Comparison of ENCODE assay signal across 21 cellular contexts in genomic region chr11:93082900-93083299, GRCh38.
A peak's percentile ranks its signal among the peaks of the same experiment; 100 is the strongest.
DNase-seq lines count a peak whose midpoint lies in the region; ATAC-seq and TF ChIP-seq lines count a peak whose summit lies in the region.
"Had no signal": no experiment of that assay in that cellular context is flagged by ENCODE, and none has a peak within 500 bp of the region (broad histone marks: within the 10 kb centered on the region; RNA-seq: fewer than 3 reads in every experiment).

No MANE protein-coding gene starts in this region.

- no peak overlapping the region for H3K4me3 Mint-ChIP-seq in activated CD4-positive, alpha-beta T cell treated with anti-CD3 and anti-CD28 coated beads for 36 hours
- no peak overlapping the region for H3K4me3 Mint-ChIP-seq in activated CD4-positive, alpha-beta T cell treated with anti-CD3 and anti-CD28 coated beads, Interleukin-2, amount 10 ng/mL, durations not matched to agents 7 days and 5 days
- no peak overlapping the region for H3K4me3 Mint-ChIP-seq in activated T-cell treated with anti-CD3 and anti-CD28 coated beads, Interleukin-2, amount 50 U/mL, for 4 hours
- H3K4me3 Mint-ChIP-seq: CD14-positive monocyte; CD4-positive, alpha-beta memory T cell had no signal

- H3K4me1 ChIP-seq in OCI-LY3 (ENCODE audit: low read length) (peaks cover 31% of the 10 kb centered on the region), foreskin keratinocyte (peaks cover 9% of the 10 kb centered on the region), prostate gland (replicated peaks) (no peaks in the 10 kb centered on the region)
- H3K4me1 ChIP-seq: A549 had no signal

- TF ChIP-seq POLR2A in prostate gland (IDR thresholded peaks at IDR 0.05), result no peak

- no peak overlapping the region for H2AFZ ChIP-seq in OCI-LY3 (ENCODE audit: low read depth, low read length)

- no peaks in the 10 kb centered on the region for H3K4me1 Mint-ChIP-seq in activated CD4-positive, alpha-beta T cell treated with anti-CD3 and anti-CD28 coated beads for 36 hours
- H3K4me1 Mint-ChIP-seq in activated CD4-positive, alpha-beta T cell treated with anti-CD3 and anti-CD28 coated beads, Interleukin-2, amount 10 ng/mL, durations not matched to agents 7 days and 5 days, result no peaks in the 10 kb centered on the region
- H3K4me1 Mint-ChIP-seq in activated T-cell treated with anti-CD3 and anti-CD28 coated beads, Interleukin-2, amount 50 U/mL, for 4 hours (ENCODE audit: low read depth), result no peaks in the 10 kb centered on the region
- H3K4me1 Mint-ChIP-seq: CD4-positive, alpha-beta memory T cell had no signal

- H3K4me2 ChIP-seq in OCI-LY3 (ENCODE audit: low read length), result peak overlapping the region; percentile 34
- H3K4me2 ChIP-seq: A549, BLaER1 had no signal

- no peaks in the 10 kb centered on the region for H4K20me1 ChIP-seq in OCI-LY3 (ENCODE audit: insufficient read depth, low read length)
- H4K20me1 ChIP-seq: BLaER1 had no signal

- DNase-seq in activated CD4-positive, alpha-beta T cell treated with anti-CD3 and anti-CD28 coated beads for 36 hours, result no peak
- DNase-seq in activated CD4-positive, alpha-beta T cell treated with anti-CD3 and anti-CD28 coated beads, Interleukin-2, amount 10 ng/mL, durations not matched to agents 7 days and 5 days, result no peak
- DNase-seq in foreskin keratinocyte (no peak), prostate gland (ENCODE audit: low spot score) (no peak), activated T-cell treated with anti-CD3 and anti-CD28 coated beads for 4 hours (no peak), Kasumi-1 (lab: John Stamatoyannopoulos, UW) (no peak)
- DNase-seq in activated T-cell treated with anti-CD3 and anti-CD28 coated beads, Interleukin-2, amount 50 U/mL, for 4 hours, result no peak
- DNase-seq: AML-193; CD4-positive, alpha-beta memory T cell; DMS153; DMS79; GF-D8 had no signal

- POLR2A ChIA-PET in activated CD4-positive, alpha-beta T cell treated with anti-CD3 and anti-CD28 coated beads for 36 hours (lab: Charles Lee), result no interaction called here
- POLR2A ChIA-PET in activated CD4-positive, alpha-beta T cell treated with anti-CD3 and anti-CD28 coated beads, Interleukin-2, amount 10 ng/mL, durations not matched to agents 7 days and 5 days (lab: Charles Lee), result no interaction called here

- CTCF ChIA-PET in activated CD4-positive, alpha-beta T cell treated with anti-CD3 and anti-CD28 coated beads for 36 hours (lab: Charles Lee), result no interaction called here
- CTCF ChIA-PET in activated CD4-positive, alpha-beta T cell treated with anti-CD3 and anti-CD28 coated beads, Interleukin-2, amount 10 ng/mL, durations not matched to agents 7 days and 5 days (lab: Charles Lee), result no interaction called here

- no peak for TF ChIP-seq CTCF in OCI-LY3 (IDR thresholded peaks at IDR 0.05; ENCODE audit: low read depth, low read length)
- TF ChIP-seq CTCF in foreskin keratinocyte (conservative IDR thresholded peaks at IDR 0.05), result no peak
- TF ChIP-seq CTCF in prostate gland (IDR thresholded peaks at IDR 0.05), result no peak

- H3K27ac ChIP-seq in OCI-LY3 (ENCODE audit: low read length), result no peak overlapping the region
- H3K27ac ChIP-seq in foreskin keratinocyte, result no peak overlapping the region
- no peak overlapping the region for H3K27ac ChIP-seq in prostate gland
- H3K27ac ChIP-seq: 22Rv1, A549, BLaER1, HL-60 had no signal

- H3K27me3 ChIP-seq in OCI-LY3 (ENCODE audit: low read depth, low read length) (peaks cover 18% of the 10 kb centered on the region; the same call in 1 of the 2 replicates), foreskin keratinocyte (peaks cover 1% of the 10 kb centered on the region), prostate gland (replicated peaks; ENCODE audit: insufficient read depth) (no peaks in the 10 kb centered on the region)
- H3K27me3 ChIP-seq: BLaER1 had no signal

- H3K27ac Mint-ChIP-seq in activated CD4-positive, alpha-beta T cell treated with anti-CD3 and anti-CD28 coated beads for 36 hours, result no peak overlapping the region
- no peak overlapping the region for H3K27ac Mint-ChIP-seq in activated CD4-positive, alpha-beta T cell treated with anti-CD3 and anti-CD28 coated beads, Interleukin-2, amount 10 ng/mL, durations not matched to agents 7 days and 5 days
- H3K27ac Mint-ChIP-seq: CD14-positive monocyte had no signal

- no peak overlapping the region for H3K9ac ChIP-seq in OCI-LY3 (ENCODE audit: low read length)
- H3K9ac ChIP-seq: BLaER1 had no signal

- no peaks in the 10 kb centered on the region for H3K36me3 ChIP-seq in OCI-LY3 (replicated peaks; ENCODE audit: low read depth, low read length)
- no peaks in the 10 kb centered on the region for H3K36me3 ChIP-seq in prostate gland
- H3K36me3 ChIP-seq: BLaER1, HAP-1 had no signal

- peak; percentile 16 for ATAC-seq in activated CD4-positive, alpha-beta T cell treated with anti-CD3 and anti-CD28 coated beads for 36 hours
- ATAC-seq in foreskin keratinocyte, result peak; percentile 21
- no peak for ATAC-seq in activated T-cell treated with anti-CD3 and anti-CD28 coated beads, Interleukin-2, amount 50 U/mL, for 4 hours
- ATAC-seq: A549, GM12878, K562 had no signal

- H3K79me2 ChIP-seq in OCI-LY3 (ENCODE audit: low read length), result no peaks in the 10 kb centered on the region

- H3K27me3 Mint-ChIP-seq in activated CD4-positive, alpha-beta T cell treated with anti-CD3 and anti-CD28 coated beads for 36 hours, result peaks cover 10% of the 10 kb centered on the region
- peaks cover 2% of the 10 kb centered on the region for H3K27me3 Mint-ChIP-seq in activated CD4-positive, alpha-beta T cell treated with anti-CD3 and anti-CD28 coated beads, Interleukin-2, amount 10 ng/mL, durations not matched to agents 7 days and 5 days
- H3K27me3 Mint-ChIP-seq in activated T-cell treated with anti-CD3 and anti-CD28 coated beads, Interleukin-2, amount 50 U/mL, for 4 hours (ENCODE audit: low read depth), result peaks cover 2% of the 10 kb centered on the region

- no peaks in the 10 kb centered on the region for H3K9me3 ChIP-seq in OCI-LY3 (ENCODE audit: insufficient read depth, low read length)
- H3K9me3 ChIP-seq in prostate gland, result no peaks in the 10 kb centered on the region
- H3K9me3 ChIP-seq: A549, BLaER1, HAP-1 had no signal

- no peak overlapping the region for H3K4me3 ChIP-seq in OCI-LY3 (ENCODE audit: low read length)
- no peak overlapping the region for H3K4me3 ChIP-seq in prostate gland
- H3K4me3 ChIP-seq: A549, BLaER1, GM12878, HAP-1, K562 had no signal

- WGBS in prostate gland, result 81% methylated on average over 6 of the region's 6 CpGs

- no peaks in the 10 kb centered on the region for H3K9me3 Mint-ChIP-seq in activated CD4-positive, alpha-beta T cell treated with anti-CD3 and anti-CD28 coated beads for 36 hours (ENCODE audit: low read depth)
- no peaks in the 10 kb centered on the region for H3K9me3 Mint-ChIP-seq in activated CD4-positive, alpha-beta T cell treated with anti-CD3 and anti-CD28 coated beads, Interleukin-2, amount 10 ng/mL, durations not matched to agents 7 days and 5 days
- no peaks in the 10 kb centered on the region for H3K9me3 Mint-ChIP-seq in activated T-cell treated with anti-CD3 and anti-CD28 coated beads, Interleukin-2, amount 50 U/mL, for 4 hours
- H3K9me3 Mint-ChIP-seq: CD4-positive, alpha-beta memory T cell had no signal

- no peaks in the 10 kb centered on the region for H3K36me3 Mint-ChIP-seq in activated CD4-positive, alpha-beta T cell treated with anti-CD3 and anti-CD28 coated beads for 36 hours (ENCODE audit: low read depth)
- no peaks in the 10 kb centered on the region for H3K36me3 Mint-ChIP-seq in activated CD4-positive, alpha-beta T cell treated with anti-CD3 and anti-CD28 coated beads, Interleukin-2, amount 10 ng/mL, durations not matched to agents 7 days and 5 days (ENCODE audit: low read depth)
- no peaks in the 10 kb centered on the region for H3K36me3 Mint-ChIP-seq in activated T-cell treated with anti-CD3 and anti-CD28 coated beads, Interleukin-2, amount 50 U/mL, for 4 hours (ENCODE audit: insufficient read depth)
- H3K36me3 Mint-ChIP-seq: CD14-positive monocyte; CD4-positive, alpha-beta memory T cell had no signal

- intact Hi-C loops in activated CD4-positive, alpha-beta T cell treated with anti-CD3 and anti-CD28 coated beads for 36 hours (cut with DNase I, micrococcal nuclease), result loop anchor here in 1 of 2 experiments (5.0 kb wide), 1 partner anchor 144 kb away; no protein-coding TSS in a partner anchor
- intact Hi-C loops in prostate gland (cut with DNase I), result no loop called here

Comparison
In these comparisons a context has a peak if more than half of its experiments do, and no peak if none do; other contexts are left out.
1. ATAC-seq: peak in activated CD4-positive, alpha-beta T cell treated with anti-CD3 and anti-CD28 coated beads for 36 hours (single experiment) and foreskin keratinocyte (single experiment); none in activated T-cell treated with anti-CD3 and anti-CD28 coated beads, Interleukin-2, amount 50 U/mL, for 4 hours (0 of 2).